Comparison of ENCODE assay signal across 26 cellular contexts in genomic region chr1:61953790-61954150, GRCh38.
"Had no signal": no experiment of that assay in that cellular context is flagged by ENCODE, and none has a peak within 500 bp of the region (broad histone marks: within the 10 kb centered on the region; RNA-seq: fewer than 3 reads in every experiment).

No MANE protein-coding gene starts in this region.

- H3K36me3 ChIP-seq: adrenal gland, ascending aorta, prostate gland, right atrium auricular region, thoracic aorta, upper lobe of left lung, WERI-Rb-1 had no signal

- FAIRE-seq: colon, endothelial cell of umbilical vein, frontal cortex, keratinocyte, TTC549 had no signal

- H3K27me3 Mint-ChIP-seq: activated naive CD8-positive, alpha-beta T cell; effector memory CD8-positive, alpha-beta T cell; naive thymus-derived CD8-positive, alpha-beta T cell had no signal

- H3K27me3 ChIP-seq: adrenal gland, ascending aorta, right atrium auricular region, upper lobe of left lung had no signal

- H3K9me3 ChIP-seq: adrenal gland, ascending aorta, prostate gland, right atrium auricular region, thoracic aorta, upper lobe of left lung had no signal

- H3K27ac Mint-ChIP-seq: activated CD8-positive, alpha-beta T cell treated with anti-CD3 and anti-CD28 coated beads, Interleukin-2, amount 10 ng/mL, durations not matched to agents 7 days and 5 days; activated naive CD8-positive, alpha-beta T cell; activated T-helper 2 cell treated with anti-CD3 and anti-CD28 coated beads, Interferon-gamma antibody, Interleukin-2, Interleukin-4, amounts not matched to agents 10 μg/mL and 5 μg/mL and 100 μg/mL, durations not matched to agents 14 hours and 24 hours and 36 hours; effector memory CD8-positive, alpha-beta T cell; naive thymus-derived CD8-positive, alpha-beta T cell had no signal

- H3K4me3 Mint-ChIP-seq: activated CD8-positive, alpha-beta T cell treated with anti-CD3 and anti-CD28 coated beads, Interleukin-2, amount 10 ng/mL, durations not matched to agents 7 days and 5 days; activated naive CD8-positive, alpha-beta T cell; effector memory CD8-positive, alpha-beta T cell; naive thymus-derived CD8-positive, alpha-beta T cell had no signal

- H3K27ac ChIP-seq: adrenal gland, ascending aorta, prostate gland, thoracic aorta, upper lobe of left lung, WERI-Rb-1 had no signal

- DNase-seq: activated CD4-positive, alpha-beta T cell treated with anti-CD3 and anti-CD28 coated beads for 1 hour; activated CD4-positive, alpha-beta T cell treated with anti-CD3 and anti-CD28 coated beads, Interleukin-2, amount 50 U/mL, for 1 hour; activated CD8-positive, alpha-beta T cell treated with anti-CD3 and anti-CD28 coated beads, Interleukin-2, amount 10 ng/mL, durations not matched to agents 7 days and 5 days; activated naive CD4-positive, alpha-beta T cell; activated T-cell treated with anti-CD3 and anti-CD28 coated beads, Interleukin-2, amount 50 U/mL, for 1 hour; adrenal gland; central memory CD4-positive, alpha-beta T cell; effector memory CD8-positive, alpha-beta T cell; glutamatergic neuron; naive thymus-derived CD8-positive, alpha-beta T cell; stimulated activated CD4-positive, alpha-beta T cell treated with anti-CD3 and anti-CD28 coated beads, Interleukin-4, amount 100 ng/mL, for 24 hours; stimulated activated naive CD4-positive, alpha-beta T cell treated with Interleukin-2 at 50 U/mL for 16 hours; T-helper 1 cell; upper lobe of left lung; WERI-Rb-1 had no signal

- H3K4me1 ChIP-seq: adrenal gland, ascending aorta, prostate gland, upper lobe of left lung had no signal

- H3K4me3 ChIP-seq: adrenal gland, ascending aorta, prostate gland, thoracic aorta, upper lobe of left lung had no signal

- H3K9me3 Mint-ChIP-seq: activated T-helper 2 cell treated with anti-CD3 and anti-CD28 coated beads, Interferon-gamma antibody, Interleukin-2, Interleukin-4, amounts not matched to agents 10 μg/mL and 5 μg/mL and 100 μg/mL, durations not matched to agents 14 hours and 24 hours and 36 hours; effector memory CD8-positive, alpha-beta T cell; naive thymus-derived CD8-positive, alpha-beta T cell had no signal
